ENCODE assay signal across 16 cellular contexts in the genomic region with DNA sequence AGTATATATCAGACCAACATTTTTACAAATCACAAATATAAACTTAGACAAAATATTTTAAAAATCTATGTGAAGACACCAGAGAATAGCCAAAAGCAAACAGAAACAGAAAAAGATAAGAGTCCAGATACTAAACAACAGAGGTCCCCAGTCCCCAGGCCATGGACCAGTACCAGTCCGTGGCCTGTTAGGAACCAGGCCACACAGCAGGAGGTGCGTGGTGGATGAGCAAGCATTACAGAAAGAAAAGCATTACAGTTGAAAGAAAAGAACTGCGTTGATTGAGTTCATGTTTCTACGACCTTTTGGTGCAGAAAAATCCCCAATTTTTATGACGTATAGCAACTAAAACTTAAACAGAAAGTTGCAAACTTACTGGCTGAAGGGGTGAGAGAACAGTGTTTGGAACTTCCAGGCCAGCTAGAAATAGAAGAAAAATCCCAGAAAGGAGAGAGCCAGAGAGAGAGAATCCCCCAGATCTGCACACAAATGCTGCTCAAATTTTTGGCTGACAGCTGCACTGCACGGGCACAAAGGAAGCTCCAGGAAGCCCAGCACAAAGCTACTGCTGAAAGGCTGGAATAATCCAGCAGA.
DNase-seq lines count a peak whose midpoint lies in the region; ATAC-seq and TF ChIP-seq lines count a peak whose summit lies in the region.
"Had no signal": no experiment of that assay in that cellular context is flagged by ENCODE, and none has a peak within 500 bp of the region (broad histone marks: within the 10 kb centered on the region; RNA-seq: fewer than 3 reads in every experiment).

No MANE protein-coding gene starts in this region.

- H3K36me3 ChIP-seq in CD4-positive, CD25-positive, alpha-beta regulatory T cell (ENCODE audit: control insufficient read depth, insufficient read depth, low read length): no peaks in the 10 kb centered on the region
- H3K36me3 ChIP-seq: Peyer's patch had no signal

- TF ChIP-seq CTCF in GM13976 (IDR thresholded peaks at IDR 0.05; ENCODE audit: borderline replicate concordance, control extremely low read depth, extremely low read depth, insufficient read depth, missing control alignments): no peak

- H3K9me3 Mint-ChIP-seq in CD4-positive, CD25-positive, alpha-beta regulatory T cell: peaks cover 0 to 3% (median 0%) of the 10 kb centered on the region in 7 donors

- no peak overlapping the region for H3K4me3 Mint-ChIP-seq in CD4-positive, CD25-positive, alpha-beta regulatory T cell

- TF ChIP-seq POLR2A in erythroblast (IDR thresholded peaks at IDR 0.05; ENCODE audit: low read length): no peak

- peaks cover 20% of the 10 kb centered on the region for H3K27me3 Mint-ChIP-seq in CD4-positive, CD25-positive, alpha-beta regulatory T cell

- no peak overlapping the region for H3K4me3 ChIP-seq in CD4-positive, CD25-positive, alpha-beta regulatory T cell (ENCODE audit: low read depth, low read length)
- H3K4me3 ChIP-seq: A549, Peyer's patch had no signal

- peak overlapping the region; percentile 14 to 74 (median 15) for H3K27ac Mint-ChIP-seq in CD4-positive, CD25-positive, alpha-beta regulatory T cell

- no peaks in the 10 kb centered on the region for H3K27me3 ChIP-seq in CD4-positive, CD25-positive, alpha-beta regulatory T cell (ENCODE audit: control insufficient read depth, insufficient read depth, low read length)
- H3K27me3 ChIP-seq: Peyer's patch had no signal

- H3K4me1 Mint-ChIP-seq in CD4-positive, CD25-positive, alpha-beta regulatory T cell: peaks cover 0 to 7% (median 6%) of the 10 kb centered on the region in 4 donors

- in situ Hi-C loops in GM13976 (cut with MboI; ENCODE audit: low sequenced_read_pairs, unreplicated experiment): no loop called here

- no peaks in the 10 kb centered on the region for H3K9me3 ChIP-seq in CD4-positive, CD25-positive, alpha-beta regulatory T cell (ENCODE audit: control insufficient read depth in 2 of 2, low read length in 2 of 2)
- H3K9me3 ChIP-seq: A549, Peyer's patch had no signal

- no peak for DNase-seq in CD4-positive, CD25-positive, alpha-beta regulatory T cell
- DNase-seq in GM13976 (ENCODE audit: low spot score): peak; percentile 37
- peak; percentile 49 for DNase-seq in NCI-H69 (lab: John Stamatoyannopoulos, UW)
- DNase-seq in islet precursor cell: peak; percentile 20
- no peak for DNase-seq in erythroblast (lab: John Stamatoyannopoulos, UW)
- no peak for DNase-seq in stimulated activated CD4-positive, alpha-beta T cell treated with anti-CD3 and anti-CD28 coated beads, Interleukin-1b, Interleukin-23, amount 100 ng/mL, for 48 hours
- DNase-seq: COR-L47, KBM-7, NCI-H1048, NCI-H748 treated with DMSO at 0.1 percent for 48 hours, SHP77 treated with DMSO at 0.1 percent for 48 hours had no signal

- no peaks in the 10 kb centered on the region for H3K4me1 ChIP-seq in CD4-positive, CD25-positive, alpha-beta regulatory T cell (ENCODE audit: control insufficient read depth, insufficient read depth, low read length, poor library complexity, severe bottlenecking)
- H3K4me1 ChIP-seq: A549, Peyer's patch had no signal

- no peak for ATAC-seq in CD4-positive, CD25-positive, alpha-beta regulatory T cell (ENCODE audit: low read depth in 2 of 2)
- ATAC-seq in HG02884 (IDR thresholded peaks at IDR 0.05; ENCODE audit: unreplicated experiment) (no peak), GM18502 (IDR thresholded peaks at IDR 0.05; ENCODE audit: poor library complexity, unreplicated experiment) (no peak)
- ATAC-seq: A549 had no signal

- no peaks in the 10 kb centered on the region for H3K36me3 Mint-ChIP-seq in CD4-positive, CD25-positive, alpha-beta regulatory T cell

- no peak overlapping the region for H3K27ac ChIP-seq in CD4-positive, CD25-positive, alpha-beta regulatory T cell (ENCODE audit: insufficient read depth, low read length, poor library complexity, severe bottlenecking)
- H3K27ac ChIP-seq: A549, C4-2B, Peyer's patch had no signal

Comparison
In these comparisons a context has a peak if more than half of its experiments do, and no peak if none do; other contexts are left out.
1. DNase-seq: peak in GM13976 (single experiment), NCI-H69 (single experiment) and islet precursor cell (single experiment); none in CD4-positive, CD25-positive, alpha-beta regulatory T cell (0 of 3), erythroblast (0 of 2) and stimulated activated CD4-positive, alpha-beta T cell treated with anti-CD3 and anti-CD28 coated beads, Interleukin-1b, Interleukin-23, amount 100 ng/mL, for 48 hours (single experiment).